ENCODE assay signal across 24 cellular contexts in the genomic region with DNA sequence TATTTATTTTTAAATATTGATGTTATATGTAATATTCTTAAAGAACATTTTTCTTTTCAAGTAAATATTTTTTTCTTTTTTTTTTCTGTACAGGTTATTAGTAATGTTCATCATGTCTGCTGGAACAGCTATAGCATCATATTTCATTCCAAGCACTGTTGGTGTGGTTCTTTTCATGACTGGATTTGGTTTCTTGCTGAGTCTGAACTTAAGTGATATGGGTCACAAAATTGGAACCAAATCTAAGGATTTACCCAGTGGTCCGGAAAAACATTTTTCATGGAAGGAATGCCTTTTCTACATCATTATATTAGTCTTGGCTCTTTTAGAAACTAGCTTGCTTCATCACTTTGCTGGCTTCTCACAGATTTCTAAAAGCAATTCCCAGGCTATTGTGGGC. TPM values are rescaled to one million over a fixed set of nuclear protein-coding genes. Genes with fewer than 3 reads are reported as not detected.
DNase-seq lines count a peak whose midpoint lies in the region; FAIRE-seq and TF ChIP-seq lines count a peak whose summit lies in the region.
"Had no signal": no experiment of that assay in that cellular context is flagged by ENCODE, and none has a peak within 500 bp of the region (broad histone marks: within the 10 kb centered on the region; RNA-seq: fewer than 3 reads in every experiment).

No MANE protein-coding gene starts in this region.

- no peak overlapping the region for H3K4me3 Mint-ChIP-seq in mesothelial cell of epicardium
- H3K4me3 Mint-ChIP-seq: B cell, CD14-positive monocyte had no signal

- TF ChIP-seq CTCF in mesothelial cell of epicardium (IDR thresholded peaks at IDR 0.05; ENCODE audit: unreplicated experiment) = no peak

- H3K27ac Mint-ChIP-seq in mesothelial cell of epicardium = no peak overlapping the region
- H3K27ac Mint-ChIP-seq: B cell had no signal

- peaks cover 56% of the 10 kb centered on the region for H3K36me3 ChIP-seq in adipocyte (ENCODE audit: control insufficient read depth, insufficient read depth, low read length, severe bottlenecking)

- peaks cover 25% of the 10 kb centered on the region for H3K36me3 Mint-ChIP-seq in mesothelial cell of epicardium

- no peaks in the 10 kb centered on the region for H3K9me3 ChIP-seq in adipocyte (ENCODE audit: control insufficient read depth, low read length)
- H3K9me3 ChIP-seq: HAP-1, SJCRH30 had no signal

- peak; percentile 74 for FAIRE-seq in HTR-8/SVneo (lab: Jason Lieb, UNC)
- FAIRE-seq: GM12891 had no signal

- no peaks in the 10 kb centered on the region for H3K9me3 Mint-ChIP-seq in mesothelial cell of epicardium
- H3K9me3 Mint-ChIP-seq: CD14-positive monocyte had no signal

- H3K9ac ChIP-seq in adipocyte (ENCODE audit: low read length) = no peak overlapping the region

- H3K4me1 ChIP-seq in adipocyte (ENCODE audit: control insufficient read depth, insufficient read depth, low read length) = no peaks in the 10 kb centered on the region
- H3K4me1 ChIP-seq: HAP-1, SJCRH30 had no signal

- DNase-seq in HTR-8/SVneo (ENCODE audit: insufficient read length, low spot score) (no peak), adipocyte (ENCODE audit: low read depth) (peak; percentile 66), dedifferentiated amniotic fluid mesenchymal stem cell (ENCODE audit: extremely low spot score) (peak; percentile 52), iris pigment epithelial cell (ENCODE audit: low read depth) (peak; percentile 22), activated gamma-delta T cell (lab: John Stamatoyannopoulos, UW) (no peak), mesothelial cell of epicardium (ENCODE audit: low spot score in 2 of 2, unreplicated experiment in 2 of 2) (no peak), NCI-H1436 treated with DMSO at 0.1 percent for 48 hours (lab: John Stamatoyannopoulos, UW) (no peak)
- DNase-seq: Calu3; DMS79 treated with DMSO at 0.1 percent for 48 hours; GF-D8; GOT3; KG1; MM.1S; NCI-H1694 treated with DMSO at 0.1 percent for 48 hours; NCI-H2081 treated with DMSO at 0.1 percent for 48 hours; NCI-H524; NCI-H748 treated with DMSO at 0.1 percent for 48 hours; NK-92 treated with Interleukin-12 subunit alpha and Interleukin-12 subunit beta, amount 100 ng/mL, for 24 hours; PC-9; SJCRH30 had no signal

- no peaks in the 10 kb centered on the region for H3K27me3 Mint-ChIP-seq in mesothelial cell of epicardium (ENCODE audit: low read depth)
- H3K27me3 Mint-ChIP-seq: B cell had no signal

- H3K27me3 ChIP-seq in adipocyte (replicated peaks; ENCODE audit: control insufficient read depth, insufficient read depth, low read length) = no peaks in the 10 kb centered on the region
- H3K27me3 ChIP-seq: SJCRH30 had no signal

- H3K4me3 ChIP-seq in adipocyte (ENCODE audit: low read length) = no peak overlapping the region
- H3K4me3 ChIP-seq: HAP-1, PC-9, SJCRH30 had no signal

- peaks cover 4% of the 10 kb centered on the region for H3K4me1 Mint-ChIP-seq in mesothelial cell of epicardium

RNA-seq across cellular contexts. Expression of a gene that starts 23.2 kb away (rescaled TPM):
- total RNA-seq in mesothelial cell of epicardium = 71.1 to 79.0 TPM (median 72.3 TPM) in 3 replicates

RNA-seq across cellular contexts. Expression of a gene that starts 50.3 kb away (rescaled TPM):
- total RNA-seq in mesothelial cell of epicardium = 32.7 to 33.5 TPM (median 33.0 TPM) in 3 replicates

Comparison
In these comparisons a context has a peak if more than half of its experiments do, and no peak if none do; other contexts are left out.
1. DNase-seq: peak in adipocyte (single experiment), dedifferentiated amniotic fluid mesenchymal stem cell (single experiment) and iris pigment epithelial cell (single experiment); none in HTR-8/SVneo (single experiment), activated gamma-delta T cell (single experiment), mesothelial cell of epicardium (0 of 2) and NCI-H1436 treated with DMSO at 0.1 percent for 48 hours (single experiment).